In genomic region chr6:3848380-3848779, GRCh38 we compare ENCODE assay signal across 8 cellular contexts. TPM values are rescaled to one million over a fixed set of nuclear protein-coding genes. Genes with fewer than 3 reads are reported as not detected.
DNase-seq lines count a peak whose midpoint lies in the region; ATAC-seq and TF ChIP-seq lines count a peak whose summit lies in the region.

No MANE protein-coding gene starts in this region.

- H3K27ac Mint-ChIP-seq in endodermal cell = peak overlapping the region; percentile 82
- no peak overlapping the region for H3K27ac Mint-ChIP-seq in neural crest cell (ENCODE audit: unreplicated experiment)

- DNase-seq in NB4 (ENCODE audit: low read depth) (peak; percentile 89), endodermal cell (no peak), neural crest cell (ENCODE audit: low read depth, low spot score) (no peak), A172 (ENCODE audit: low spot score) (no peak), inferior parietal cortex (ENCODE audit: extremely low spot score) (no peak), GM13977 (ENCODE audit: low spot score) (no peak)

- ATAC-seq in GM19467 (IDR thresholded peaks at IDR 0.05; ENCODE audit: unreplicated experiment) = no peak

- peak overlapping the region; percentile 49 for H3K4me3 ChIP-seq in NB4 (ENCODE audit: low read depth, low read length)
- no peak overlapping the region for H3K4me3 ChIP-seq in endodermal cell (ENCODE audit: low read length)

- no peaks in the 10 kb centered on the region for H3K36me3 ChIP-seq in endodermal cell (ENCODE audit: control insufficient read depth, insufficient read depth, low read length)

- peaks cover 6% of the 10 kb centered on the region for H3K4me1 Mint-ChIP-seq in endodermal cell
- H3K4me1 Mint-ChIP-seq in neural crest cell = peaks cover 13% of the 10 kb centered on the region

- H3K9ac ChIP-seq in endodermal cell (ENCODE audit: extremely low read depth, low read length, poor library complexity, severe bottlenecking) = no peak overlapping the region

- in situ Hi-C loops in GM13977 (cut with MboI; ENCODE audit: low pct_unique_long_range_greater_than_20kb, low sequenced_read_pairs, unreplicated experiment) = no loop called here

- peaks cover 12% of the 10 kb centered on the region for H3K27me3 Mint-ChIP-seq in endodermal cell (ENCODE audit: insufficient read depth)
- H3K27me3 Mint-ChIP-seq in neural crest cell (ENCODE audit: low read depth) = no peaks in the 10 kb centered on the region

- H3K4me3 Mint-ChIP-seq in endodermal cell (peak overlapping the region; percentile 71), neural crest cell (peak overlapping the region; percentile 75)

- WGBS in endodermal cell (ENCODE audit: insufficient coverage in 1 of 2, insufficient read length in 1 of 2), 2 experiments = 87 to 89% methylated on average over 8 to 9 of the region's 9 CpGs

- no peak for TF ChIP-seq POLR2A in NB4 (IDR thresholded peaks at IDR 0.05; ENCODE audit: extremely low read depth, insufficient read length)

- H3K27me3 ChIP-seq in endodermal cell (ENCODE audit: control insufficient read depth, insufficient read depth, low read length, poor library complexity, severe bottlenecking) = no peaks in the 10 kb centered on the region

- TF ChIP-seq CTCF in C4-2B (conservative IDR thresholded peaks at IDR 0.05) (no peak), NB4 (IDR thresholded peaks at IDR 0.05; ENCODE audit: low read depth, low read length) (no peak), endodermal cell (conservative IDR thresholded peaks at IDR 0.05) (no peak), neural crest cell (conservative IDR thresholded peaks at IDR 0.05) (no peak), GM13977 (IDR thresholded peaks at IDR 0.05; ENCODE audit: extremely low read depth, insufficient read depth, missing control alignments) (no peak)

- H3K27ac ChIP-seq in C4-2B = peak overlapping the region; percentile 64; the same call in 1 of the 2 replicates
- no peak overlapping the region for H3K27ac ChIP-seq in endodermal cell (ENCODE audit: low read depth, low read length)

- no peaks in the 10 kb centered on the region for H3K4me1 ChIP-seq in endodermal cell (ENCODE audit: control insufficient read depth, insufficient read depth, low read length)

- no peaks in the 10 kb centered on the region for H3K9me3 ChIP-seq in endodermal cell (ENCODE audit: control insufficient read depth, low read length)

- H3K36me3 Mint-ChIP-seq in endodermal cell (ENCODE audit: low read depth) = peaks cover 7% of the 10 kb centered on the region
- H3K36me3 Mint-ChIP-seq in neural crest cell (ENCODE audit: low read depth) = no peaks in the 10 kb centered on the region

- H3K9me3 Mint-ChIP-seq in endodermal cell (peaks cover 3% of the 10 kb centered on the region), neural crest cell (no peaks in the 10 kb centered on the region)

RNA-seq across cellular contexts. Expression of gene FAM50B, which starts 0.8 kb away (rescaled TPM):
- 1 to 10 TPM; 2.8 to 3.7 TPM for total RNA-seq in endodermal cell
- polyA plus RNA-seq in endodermal cell (2013, experiment 1 of 2) = 0.57 TPM
- polyA plus RNA-seq in endodermal cell (2013, experiment 2 of 2) = 0.50 TPM
- total RNA-seq in neural crest cell = 2.5 and 2.9 TPM in 2 replicates
- 5.0 and 5.8 TPM in 2 replicates for total RNA-seq in A172 (2014; rRNA removed; shearing (Covaris generic))
